20 cellular contexts compared by ENCODE assay signal in genomic region chr1:173117108-173117633, GRCh38.
"Had no signal": no experiment of that assay in that cellular context is flagged by ENCODE, and none has a peak within 500 bp of the region (broad histone marks: within the 10 kb centered on the region; RNA-seq: fewer than 3 reads in every experiment).

No MANE protein-coding gene starts in this region.

- H3K4me3 ChIP-seq: body of pancreas, colonic mucosa, esophagus squamous epithelium, tibial artery, vagina had no signal

- H3K4me3 Mint-ChIP-seq: activated CD8-positive, alpha-beta T cell treated with anti-CD3 and anti-CD28 coated beads, Interleukin-2, amount 10 ng/mL, durations not matched to agents 7 days and 5 days; activated naive CD8-positive, alpha-beta T cell; activated T-cell treated with anti-CD3 and anti-CD28 coated beads, Interleukin-2, amount 50 U/mL, for 72 hours; WTC11 had no signal

- H3K9me3 ChIP-seq: body of pancreas, colonic mucosa, esophagus squamous epithelium, tibial artery, vagina had no signal

- H3K27me3 ChIP-seq: body of pancreas, colonic mucosa, esophagus squamous epithelium, tibial artery, vagina had no signal

- H3K27ac Mint-ChIP-seq: activated CD8-positive, alpha-beta T cell treated with anti-CD3 and anti-CD28 coated beads, Interleukin-2, amount 10 ng/mL, durations not matched to agents 7 days and 5 days; activated naive CD8-positive, alpha-beta T cell; activated T-cell treated with anti-CD3 and anti-CD28 coated beads, Interleukin-2, amount 50 U/mL, for 72 hours; WTC11 had no signal

- H3K36me3 Mint-ChIP-seq: activated naive CD8-positive, alpha-beta T cell; WTC11 had no signal

- H3K27me3 Mint-ChIP-seq: activated naive CD8-positive, alpha-beta T cell had no signal

- FAIRE-seq: TTC549 had no signal

- H3K36me3 ChIP-seq: colonic mucosa, esophagus squamous epithelium, tibial artery, vagina had no signal

- DNase-seq: activated CD4-positive, alpha-beta T cell treated with anti-CD3 and anti-CD28 coated beads for 48 hours; activated CD8-positive, alpha-beta memory T cell treated with anti-CD3 and anti-CD28 coated beads, Interleukin-2, amount 50 U/mL, for 48 hours; activated CD8-positive, alpha-beta T cell treated with anti-CD3 and anti-CD28 coated beads, Interleukin-2, amount 10 ng/mL, durations not matched to agents 7 days and 5 days; activated gamma-delta T cell treated with Interleukin-2 at 50 U/mL for 16 hours; activated T-cell treated with anti-CD3 and anti-CD28 coated beads, Interleukin-2, amount 50 U/mL, for 72 hours; amniotic stem cell; body of pancreas; central memory CD4-positive, alpha-beta T cell; colonic mucosa; effector CD4-positive, alpha-beta T cell; esophagus squamous epithelium; hypothalamus; stimulated activated CD4-positive, alpha-beta T cell treated with anti-CD3 and anti-CD28 coated beads, Interleukin-12 subunit alpha, Interleukin-12 subunit beta, amount 100 ng/mL, for 4 hours; stimulated activated CD4-positive, alpha-beta T cell treated with anti-CD3 and anti-CD28 coated beads, Interleukin-2, amount 100 ng/mL, for 24 hours; T-helper 2 cell; tibial artery had no signal

- H3K27ac ChIP-seq: body of pancreas, colonic mucosa, esophagus squamous epithelium, tibial artery, vagina had no signal

- H3K9me3 Mint-ChIP-seq: activated T-cell treated with anti-CD3 and anti-CD28 coated beads, Interleukin-2, amount 50 U/mL, for 72 hours had no signal

- ATAC-seq: activated CD8-positive, alpha-beta T cell treated with anti-CD3 and anti-CD28 coated beads, Interleukin-2, amount 10 ng/mL, durations not matched to agents 7 days and 5 days; activated T-cell treated with anti-CD3 and anti-CD28 coated beads, Interleukin-2, amount 50 U/mL, for 72 hours; body of pancreas; WTC11 had no signal
